In genomic region chr7:74063646-74064045, GRCh38 we compare ENCODE assay signal across 18 cellular contexts. TPM values are rescaled to one million over a fixed set of nuclear protein-coding genes. Genes with fewer than 3 reads are reported as not detected.
DNase-seq lines count a peak whose midpoint lies in the region; ATAC-seq, FAIRE-seq and TF ChIP-seq lines count a peak whose summit lies in the region.
"Had no signal": no experiment of that assay in that cellular context is flagged by ENCODE, and none has a peak within 500 bp of the region (broad histone marks: within the 10 kb centered on the region; RNA-seq: fewer than 3 reads in every experiment).

No MANE protein-coding gene starts in this region.

- H3K4me1 Mint-ChIP-seq in CD14-positive monocyte (peaks cover 5% of the 10 kb centered on the region), immature natural killer cell (peaks cover 8 to 16% of the 10 kb centered on the region in 2 donors)
- H3K4me1 Mint-ChIP-seq in activated T-helper 17 cell treated with anti-CD3 and anti-CD28 coated beads, Interleukin-2, amount 50 U/mL, for 72 hours: no peaks in the 10 kb centered on the region

- H3K27ac Mint-ChIP-seq in CD14-positive monocyte (peak overlapping the region in 4 of 7 donors; percentile 0 to 49 (median 34)), immature natural killer cell (peak overlapping the region in 5 of 6 donors; percentile 55 to 100 (median 86))
- H3K27ac Mint-ChIP-seq in activated T-helper 17 cell treated with anti-CD3 and anti-CD28 coated beads, Interleukin-2, amount 50 U/mL, for 72 hours: peak overlapping the region; percentile 72

- H3K4me3 Mint-ChIP-seq in CD14-positive monocyte: no peak overlapping the region
- no peak overlapping the region for H3K4me3 Mint-ChIP-seq in activated T-helper 17 cell treated with anti-CD3 and anti-CD28 coated beads, Interleukin-2, amount 50 U/mL, for 72 hours
- H3K4me3 Mint-ChIP-seq in immature natural killer cell: no peak overlapping the region

- H3K27me3 Mint-ChIP-seq in CD14-positive monocyte (ENCODE audit: low read depth in 3 of 3): peaks cover 4 to 5% (median 4%) of the 10 kb centered on the region in 3 donors
- H3K27me3 Mint-ChIP-seq in activated T-helper 17 cell treated with anti-CD3 and anti-CD28 coated beads, Interleukin-2, amount 50 U/mL, for 72 hours: no peaks in the 10 kb centered on the region
- H3K27me3 Mint-ChIP-seq in immature natural killer cell (ENCODE audit: low read depth in 3 of 3): peaks cover 4 to 14% (median 6%) of the 10 kb centered on the region in 3 donors

- no peaks in the 10 kb centered on the region for H3K9me3 ChIP-seq in mucosa of descending colon
- H3K9me3 ChIP-seq: BLaER1, SJCRH30 had no signal

- no peaks in the 10 kb centered on the region for H3K36me3 ChIP-seq in mucosa of descending colon (ENCODE audit: low read depth)
- H3K36me3 ChIP-seq: BLaER1 had no signal

- peaks cover 28% of the 10 kb centered on the region for H3K4me1 ChIP-seq in mucosa of descending colon (ENCODE audit: low read depth)

- no peak for TF ChIP-seq CTCF in CD14-positive monocyte (IDR thresholded peaks at IDR 0.05)
- TF ChIP-seq CTCF in mucosa of descending colon (IDR thresholded peaks at IDR 0.05): no peak

- ATAC-seq in activated T-helper 17 cell treated with anti-CD3 and anti-CD28 coated beads, Interleukin-2, amount 50 U/mL, for 72 hours (replicated peaks): no peak
- ATAC-seq in mucosa of descending colon: no peak

- intact Hi-C loops in CD14-positive monocyte (cut with micrococcal nuclease) (loop anchor here in 1 of 2 donors (10.0 kb wide), 1 partner anchor 221 kb away; the partner anchor contains the start of gene CLIP2), posterior vena cava (cut with DNase I) (loop anchor here in 1 of 2 donors (10.0 kb wide), 1 partner anchor 331 kb away; no protein-coding TSS in a partner anchor), mucosa of descending colon (cut with DNase I, micrococcal nuclease) (loop anchor here in 1 of 2 donors (10.0 kb wide), 1 partner anchor 121 kb away; no protein-coding TSS in a partner anchor)

- DNase-seq in CD14-positive monocyte (ENCODE audit: low spot score) (no peak), immature natural killer cell (no peak), posterior vena cava (ENCODE audit: low spot score) (peak; percentile 69), GM19239 (ENCODE audit: insufficient read length, low spot score) (no peak), MV-4-11 (lab: John Stamatoyannopoulos, UW) (no peak), GM19238 (ENCODE audit: insufficient read length, low spot score) (no peak), mucosa of descending colon (no peak)
- DNase-seq: GM23248, NCI-H1092, NCI-H146, NCI-H2081, NCI-H748 treated with DMSO at 0.1 percent for 48 hours, RPMI8226, SJCRH30 had no signal

- FAIRE-seq in GM19239 (lab: Jason Lieb, UNC): no peak
- FAIRE-seq: A204.1 had no signal

- H3K9me3 Mint-ChIP-seq in CD14-positive monocyte (peaks cover 0 to 3% (median 0%) of the 10 kb centered on the region in 7 donors), immature natural killer cell (no peaks in the 10 kb centered on the region)
- H3K9me3 Mint-ChIP-seq in activated T-helper 17 cell treated with anti-CD3 and anti-CD28 coated beads, Interleukin-2, amount 50 U/mL, for 72 hours: no peaks in the 10 kb centered on the region

- no peak overlapping the region for H3K4me3 ChIP-seq in mucosa of descending colon
- H3K4me3 ChIP-seq: BLaER1, GM23248, SJCRH30 had no signal

- H3K36me3 Mint-ChIP-seq in CD14-positive monocyte (no peaks in the 10 kb centered on the region), immature natural killer cell (no peaks in the 10 kb centered on the region)
- no peaks in the 10 kb centered on the region for H3K36me3 Mint-ChIP-seq in activated T-helper 17 cell treated with anti-CD3 and anti-CD28 coated beads, Interleukin-2, amount 50 U/mL, for 72 hours (ENCODE audit: low read depth)

RNA-seq across cellular contexts. Expression of gene LIMK1, which starts 20.0 kb away (rescaled TPM):
- 10 to 100 TPM; 12.6 to 13.9 TPM for polyA plus RNA-seq in CD14-positive monocyte
- total RNA-seq in activated T-helper 17 cell treated with anti-CD3 and anti-CD28 coated beads, Interleukin-2, amount 50 U/mL, for 72 hours: 10 to 100 TPM; 12.7 to 20.2 TPM
- polyA plus RNA-seq in immature natural killer cell: 10 to 100 TPM in 2 of 3 donors, 1 to 10 TPM in 1; 8.2 to 38.1 (median 18.8) TPM
- total RNA-seq in posterior vena cava: 10 to 100 TPM; 19.4 to 22.3 TPM
- total RNA-seq in mucosa of descending colon: 10 to 100 TPM; 12.0 to 15.6 (median 12.1) TPM

RNA-seq across cellular contexts. Expression of gene ELN, which starts 35.7 kb away (rescaled TPM):
- polyA plus RNA-seq in CD14-positive monocyte (not detected), immature natural killer cell (not detected)
- total RNA-seq in activated T-helper 17 cell treated with anti-CD3 and anti-CD28 coated beads, Interleukin-2, amount 50 U/mL, for 72 hours: not detected
- total RNA-seq in posterior vena cava (100 to 1,000 TPM; 354 to 999 TPM), mucosa of descending colon (10 to 100 TPM in 2 of 3 donors, 1 to 10 TPM in 1; 5.0 to 43.4 (median 20.5) TPM)
- total RNA-seq: NCI-H460 had no signal

Comparison
In these comparisons a context has a peak if more than half of its experiments do, and no peak if none do; other contexts are left out.
1. H3K27ac Mint-ChIP-seq: peak in every context shown above with its lines; median percentile 86 in immature natural killer cell; 72 in activated T-helper 17 cell treated with anti-CD3 and anti-CD28 coated beads, Interleukin-2, amount 50 U/mL, for 72 hours; 34 in CD14-positive monocyte.
2. RNA of gene ELN, which starts 35.7 kb away (total RNA-seq): 354 to 999 TPM in posterior vena cava; 5.0 to 43.4 TPM in mucosa of descending colon and not detected in activated T-helper 17 cell treated with anti-CD3 and anti-CD28 coated beads, Interleukin-2, amount 50 U/mL, for 72 hours; every median in the first group is over 4 times any median in the second.